In genomic region chr3:196406806-196407470, GRCh38 we compare ENCODE assay signal across 10 cellular contexts. TPM values are rescaled to one million over a fixed set of nuclear protein-coding genes. Genes with fewer than 3 reads are reported as not detected.
DNase-seq lines count a peak whose midpoint lies in the region; ATAC-seq and TF ChIP-seq lines count a peak whose summit lies in the region.
"Had no signal": no experiment of that assay in that cellular context is flagged by ENCODE, and none has a peak within 500 bp of the region (broad histone marks: within the 10 kb centered on the region; RNA-seq: fewer than 3 reads in every experiment).

No MANE protein-coding gene starts in this region.

- H3K4me2 ChIP-seq in H9 (ENCODE audit: insufficient read depth, insufficient read length, low read length) = no peak overlapping the region

- H3K23ac ChIP-seq in H9 (ENCODE audit: insufficient read length, low read depth, low read length) = no peak overlapping the region

- H3K9me3 ChIP-seq in AG04450 (ENCODE audit: control insufficient read depth, insufficient read depth, low read length) = no peaks in the 10 kb centered on the region
- H3K9me3 ChIP-seq in H9 (ENCODE audit: control insufficient read depth, low read depth, low read length) = no peaks in the 10 kb centered on the region
- no peaks in the 10 kb centered on the region for H3K9me3 ChIP-seq in upper lobe of left lung

- TF ChIP-seq CTCF in AG04450 (IDR thresholded peaks at IDR 0.05; ENCODE audit: low read depth, low read length) (no peak), H9 (conservative IDR thresholded peaks at IDR 0.05) (no peak), astrocyte of the spinal cord (IDR thresholded peaks at IDR 0.05; ENCODE audit: low read depth, low read length) (no peak), upper lobe of left lung (IDR thresholded peaks at IDR 0.05) (no peak), coronary artery (IDR thresholded peaks at IDR 0.05) (no peak)

- no peak overlapping the region for H4K8ac ChIP-seq in H9 (replicated peaks; ENCODE audit: insufficient read length, low read depth, low read length)

- no peak overlapping the region for H3K4me3 ChIP-seq in AG04450 (ENCODE audit: low read depth, low read length)
- H3K4me3 ChIP-seq in astrocyte of the spinal cord (ENCODE audit: low read depth, low read length) = no peak overlapping the region
- no peak overlapping the region for H3K4me3 ChIP-seq in upper lobe of left lung
- no peak overlapping the region for H3K4me3 ChIP-seq in coronary artery

- H3K27ac ChIP-seq in AG04450 (ENCODE audit: low read depth, low read length) (peak overlapping the region; percentile 62), H9 (ENCODE audit: insufficient read length, low read depth, low read length) (no peak overlapping the region), upper lobe of left lung (no peak overlapping the region), coronary artery (no peak overlapping the region)

- no peak overlapping the region for H3T11ph ChIP-seq in H9 (ENCODE audit: low read length)

- WGBS in H9 (ENCODE audit: extremely low coverage, insufficient read length, low lambda C conversion rate) = no CpG with 5 or more reads among the region's 8 CpGs
- 50 to 66% methylated on average over 8 of the region's 8 CpGs for WGBS in upper lobe of left lung, 2 donors

- POLR2A ChIA-PET in AG04450 (lab: Yijun Ruan, JAX) = interaction anchor here (0.9 to 1.3 kb wide), 2 partner anchors 25 to 89 kb away, joined by 3 to 6 read pairs; partner anchors contain the start of genes DYNLT2B and UBXN7

- no peak overlapping the region for H2BK5ac ChIP-seq in H9 (ENCODE audit: insufficient read length, low read length)

- H4K5ac ChIP-seq in H9 (ENCODE audit: insufficient read length, low read depth, low read length) = no peak overlapping the region

- no peak for ATAC-seq in GM21390 (IDR thresholded peaks at IDR 0.05; ENCODE audit: unreplicated experiment)
- no peak for ATAC-seq in upper lobe of left lung (ENCODE audit: low FRiP score in 2 of 2)
- ATAC-seq: CD8-positive, alpha-beta T cell; Panc1 had no signal

- no peak overlapping the region for H2AK5ac ChIP-seq in H9 (ENCODE audit: insufficient read length, low read length)

- no peak for TF ChIP-seq POLR2A in upper lobe of left lung (IDR thresholded peaks at IDR 0.05)

- peaks cover 5% of the 10 kb centered on the region for H3K79me1 ChIP-seq in H9 (ENCODE audit: insufficient read depth, low read depth, low read length, poor library complexity, severe bottlenecking)

- no peaks in the 10 kb centered on the region for H3K27me3 ChIP-seq in AG04450 (ENCODE audit: control insufficient read depth, insufficient read depth, low read length)
- H3K27me3 ChIP-seq in H9 (ENCODE audit: insufficient read depth, low read length) = no peaks in the 10 kb centered on the region
- no peaks in the 10 kb centered on the region for H3K27me3 ChIP-seq in upper lobe of left lung

- no peak overlapping the region for H3K9ac ChIP-seq in H9 (ENCODE audit: extremely low read depth, insufficient read length, low read length)

- no peak overlapping the region for H2BK12ac ChIP-seq in H9 (ENCODE audit: insufficient read length, low read depth, low read length)

- H3K4me1 ChIP-seq in H9 (ENCODE audit: insufficient read depth, low read length) = no peaks in the 10 kb centered on the region
- peaks cover 0 to 6% (median 2%) of the 10 kb centered on the region in 4 donors for H3K4me1 ChIP-seq in upper lobe of left lung

- H3K56ac ChIP-seq in H9 (ENCODE audit: insufficient read length, low read depth, low read length) = no peak overlapping the region

- H3K27me3 Mint-ChIP-seq in H9 (ENCODE audit: low read depth) = no peaks in the 10 kb centered on the region

- no peaks in the 10 kb centered on the region for H3K4me1 Mint-ChIP-seq in H9

- in situ Hi-C loops in astrocyte of the spinal cord (cut with HindIII; ENCODE audit: low sequenced_read_pairs) = no loop called here

- CTCF ChIA-PET in AG04450 (lab: Charles Lee) = interaction anchor here (1.0 kb wide), 1 partner anchor 571 kb away, joined by 3 read pairs; no protein-coding TSS in a partner anchor

- H3K4me3 Mint-ChIP-seq in H9 = no peak overlapping the region
- H3K4me3 Mint-ChIP-seq: CD8-positive, alpha-beta T cell had no signal

- H2BK15ac ChIP-seq in H9 (ENCODE audit: low read depth, low read length) = no peak overlapping the region

- no peak for TF ChIP-seq EP300 in upper lobe of left lung (IDR thresholded peaks at IDR 0.05)

- H3K9me3 Mint-ChIP-seq in H9 = peaks cover 17 to 18% of the 10 kb centered on the region in 2 experiments

- no peak overlapping the region for H2AFZ ChIP-seq in H9 (ENCODE audit: low read length)

- no peak overlapping the region for H3K14ac ChIP-seq in H9 (ENCODE audit: insufficient read depth, low read length)

- no peak overlapping the region for H2BK20ac ChIP-seq in H9 (ENCODE audit: low read depth, low read length, poor library complexity, severe bottlenecking)

- no peaks in the 10 kb centered on the region for H4K20me1 ChIP-seq in H9 (ENCODE audit: control insufficient read depth, insufficient read depth, insufficient read length)

- H4K91ac ChIP-seq in H9 (ENCODE audit: insufficient read length, low read depth, low read length) = no peak overlapping the region

- no peaks in the 10 kb centered on the region for H3K23me2 ChIP-seq in H9 (ENCODE audit: insufficient read length, low read depth, low read length, poor library complexity, severe bottlenecking)

- DNase-seq in AG04450 (ENCODE audit: low read depth, low spot score) (peak; percentile 63), H9 (no peak), astrocyte of the spinal cord (ENCODE audit: low read depth, low spot score) (peak; percentile 59), kidney glomerular epithelial cell (lab: John Stamatoyannopoulos, UW) (peak; percentile 47), mesenteric fat pad (ENCODE audit: low spot score) (no peak), upper lobe of left lung (no peak), coronary artery (ENCODE audit: low spot score) (no peak)
- DNase-seq: CD8-positive, alpha-beta T cell had no signal

- peaks cover 0 to 31% (median 5%) of the 10 kb centered on the region in 4 donors for H3K36me3 ChIP-seq in upper lobe of left lung

- peaks cover 6% of the 10 kb centered on the region; the same call in 1 of the 2 replicates for H3K79me2 ChIP-seq in H9 (ENCODE audit: insufficient read depth, low read length)

- H3K36me3 Mint-ChIP-seq in H9 (ENCODE audit: insufficient read depth in 1 of 3, low read depth in 3 of 3) = peaks cover 39 to 56% (median 55%) of the 10 kb centered on the region in 3 experiments

- H2BK120ac ChIP-seq in H9 (ENCODE audit: low read depth, low read length, poor library complexity, severe bottlenecking) = no peak overlapping the region

- peak overlapping the region; percentile 30 to 67 (median 35); a peak in 3 of 7 replicates for H3K27ac Mint-ChIP-seq in H9
- H3K27ac Mint-ChIP-seq: CD8-positive, alpha-beta T cell had no signal

- H3K4ac ChIP-seq in H9 (ENCODE audit: low read depth, low read length) = no peak overlapping the region

- H3K18ac ChIP-seq in H9 (ENCODE audit: insufficient read length, low read depth, low read length) = no peak overlapping the region

RNA-seq across cellular contexts. Expression of gene UBXN7, which starts 25.3 kb away (rescaled TPM):
- 20.6 and 28.6 TPM in 2 replicates for polyA plus RNA-seq in AG04450 (2011; rRNA removed)
- polyA minus RNA-seq in AG04450 (2011; rRNA and poly(A)+ RNA removed) = 29.1 and 38.4 TPM in 2 replicates
- total RNA-seq in H9 (2021) (108 and 110 TPM in 2 replicates), mesenteric fat pad (46.8 TPM), upper lobe of left lung (10 to 100 TPM in 5 of 6 donors, 1 to 10 TPM in 1; 8.7 to 45.5 (median 28.2) TPM)

Comparison
In these comparisons a context has a peak if more than half of its experiments do, and no peak if none do; other contexts are left out.
1. DNase-seq: peak in AG04450 (single experiment), astrocyte of the spinal cord (single experiment) and kidney glomerular epithelial cell (single experiment); none in H9 (single experiment), mesenteric fat pad (single experiment), upper lobe of left lung (0 of 2) and coronary artery (single experiment).